In genomic region chr9:2142212-2142611, GRCh38 we compare ENCODE assay signal across 20 cellular contexts.
"Had no signal": no experiment of that assay in that cellular context is flagged by ENCODE, and none has a peak within 500 bp of the region (broad histone marks: within the 10 kb centered on the region; RNA-seq: fewer than 3 reads in every experiment).

No MANE protein-coding gene starts in this region.

- H3K27ac ChIP-seq: brain microvascular endothelial cell, colonic mucosa, epithelial cell of prostate, pancreas, right lobe of liver, SK-N-MC had no signal

- H3K27me3 ChIP-seq: brain microvascular endothelial cell, colonic mucosa, pancreas, right lobe of liver had no signal

- H3K36me3 ChIP-seq: brain microvascular endothelial cell, colonic mucosa, pancreas, right lobe of liver had no signal

- H3K4me3 Mint-ChIP-seq: activated CD4-positive, alpha-beta T cell treated with anti-CD3 and anti-CD28 coated beads, Interleukin-2, amount 10 ng/mL, durations not matched to agents 7 days and 5 days; activated CD8-positive, alpha-beta T cell treated with anti-CD3 and anti-CD28 coated beads, Interleukin-2, amount 10 ng/mL, durations not matched to agents 7 days and 5 days; activated T-cell treated with anti-CD3 and anti-CD28 coated beads, Interleukin-2, amount 50 U/mL, for 4 hours; central memory CD8-positive, alpha-beta T cell; endodermal cell had no signal

- DNase-seq: activated CD4-positive, alpha-beta T cell treated with anti-CD3 and anti-CD28 coated beads, Interleukin-2, amount 10 ng/mL, durations not matched to agents 7 days and 5 days; activated CD8-positive, alpha-beta T cell treated with anti-CD3 and anti-CD28 coated beads, Interleukin-2, amount 10 ng/mL, durations not matched to agents 7 days and 5 days; activated effector memory CD4-positive, alpha-beta T cell treated with anti-CD3 and anti-CD28 coated beads, Interleukin-2, amount 50 U/mL, for 16 hours; activated T-cell treated with anti-CD3 and anti-CD28 coated beads, Interleukin-2, amount 50 U/mL, for 4 hours; anterior cingulate cortex; brain microvascular endothelial cell; colonic mucosa; endodermal cell; foreskin fibroblast; hippocampal formation; left cardiac atrium; mesendoderm; pancreas; right lobe of liver; stimulated activated CD4-positive, alpha-beta T cell treated with anti-CD3 and anti-CD28 coated beads, Interleukin-4, amount 100 ng/mL, for 24 hours; stimulated activated naive CD4-positive, alpha-beta T cell had no signal

- H3K9me3 ChIP-seq: colonic mucosa, pancreas, right lobe of liver had no signal

- H3K27ac Mint-ChIP-seq: activated CD4-positive, alpha-beta T cell treated with anti-CD3 and anti-CD28 coated beads, Interleukin-2, amount 10 ng/mL, durations not matched to agents 7 days and 5 days; activated CD8-positive, alpha-beta T cell treated with anti-CD3 and anti-CD28 coated beads, Interleukin-2, amount 10 ng/mL, durations not matched to agents 7 days and 5 days; endodermal cell had no signal

- H3K27me3 Mint-ChIP-seq: activated CD4-positive, alpha-beta T cell treated with anti-CD3 and anti-CD28 coated beads, Interleukin-2, amount 10 ng/mL, durations not matched to agents 7 days and 5 days; central memory CD8-positive, alpha-beta T cell had no signal

- H3K9me3 Mint-ChIP-seq: activated T-cell treated with anti-CD3 and anti-CD28 coated beads, Interleukin-2, amount 50 U/mL, for 4 hours; central memory CD8-positive, alpha-beta T cell; endodermal cell had no signal

- H3K4me1 ChIP-seq: colonic mucosa, right lobe of liver had no signal

- ATAC-seq: activated CD8-positive, alpha-beta T cell treated with anti-CD3 and anti-CD28 coated beads, Interleukin-2, amount 10 ng/mL, durations not matched to agents 7 days and 5 days; activated T-cell treated with anti-CD3 and anti-CD28 coated beads, Interleukin-2, amount 50 U/mL, for 4 hours; left cardiac atrium; pancreas; right lobe of liver had no signal

- H3K4me3 ChIP-seq: colonic mucosa, pancreas, right lobe of liver, SK-N-MC, smooth muscle cell had no signal
